In genomic region chr16:65353183-65353582, GRCh38 we compare ENCODE assay signal across 27 cellular contexts.
"Had no signal": no experiment of that assay in that cellular context is flagged by ENCODE, and none has a peak within 500 bp of the region (broad histone marks: within the 10 kb centered on the region; RNA-seq: fewer than 3 reads in every experiment).

No MANE protein-coding gene starts in this region.

- H3K4me3 ChIP-seq: stomach, suprapubic skin, testis, thoracic aorta, thyroid gland, tibial artery, tibial nerve, transverse colon, upper lobe of left lung, upper lobe of right lung, uterus, vagina had no signal

- H3K36me3 ChIP-seq: stomach, suprapubic skin, thoracic aorta, thyroid gland, tibial artery, tibial nerve, transverse colon, upper lobe of left lung, upper lobe of right lung, uterus, vagina had no signal

- H3K27me3 Mint-ChIP-seq: stimulated activated memory B cell treated with anti-CD40 and anti-IgM and Interleukin-4, amounts not matched to agents 10 μg/mL and 1 μg/mL and 100 μg/mL, for 72 hours; stimulated activated naive B cell treated with anti-CD40 and anti-IgM and Interleukin-4, amounts not matched to agents 10 μg/mL and 1 μg/mL and 100 μg/mL, for 72 hours; stimulated activated naive CD8-positive, alpha-beta T cell treated with anti-CD3 and anti-CD28 coated beads, Interleukin-15, amount 100 ng/mL, for 72 hours; stimulated activated naive CD8-positive, alpha-beta T cell treated with anti-CD3 and anti-CD28 coated beads, Interleukin-15, Interleukin-2, amounts not matched to agents 100 ng/mL and 50 ng/mL, for 24 hours had no signal

- H3K4me1 Mint-ChIP-seq: stimulated activated effector memory CD8-positive, alpha-beta T cell treated with anti-CD3 and anti-CD28 coated beads, Interleukin-12 subunit alpha, Interleukin-12 subunit beta, amount 100 ng/mL, for 72 hours; stimulated activated memory B cell treated with anti-CD40 and anti-IgM and Interleukin-4, amounts not matched to agents 10 μg/mL and 1 μg/mL and 100 μg/mL, for 72 hours; stimulated activated naive B cell treated with anti-CD40 and anti-IgM and Interleukin-4, amounts not matched to agents 10 μg/mL and 1 μg/mL and 100 μg/mL, for 72 hours; stimulated activated naive CD8-positive, alpha-beta T cell treated with anti-CD3 and anti-CD28 coated beads, Interleukin-15, amount 100 ng/mL, for 72 hours had no signal

- H3K27ac ChIP-seq: stomach, suprapubic skin, testis, thoracic aorta, thyroid gland, tibial artery, tibial nerve, transverse colon, upper lobe of left lung, upper lobe of right lung, uterus, vagina had no signal

- DNase-seq: stimulated activated CD4-positive, alpha-beta T cell treated with anti-CD3 and anti-CD28 coated beads, Interleukin-2, amount 100 ng/mL, for 48 hours; stimulated activated CD4-positive, alpha-beta T cell treated with anti-CD3 and anti-CD28 coated beads, Interleukin-4, amount 100 ng/mL, for 1 hour; stimulated activated CD4-positive, alpha-beta T cell treated with anti-CD3 and anti-CD28 coated beads, Interleukin-4, amount 100 ng/mL, for 24 hours; stimulated activated CD4-positive, alpha-beta T cell treated with anti-CD3 and anti-CD28 coated beads, Interleukin-4, amount 100 ng/mL, for 4 hours; stimulated activated CD8-positive, alpha-beta memory T cell treated with anti-CD3 and anti-CD28 coated beads, Interleukin-4, amount 100 ng/mL, for 48 hours; stimulated activated naive B cell treated with anti-CD40 and anti-IgM and Interleukin-4, amounts not matched to agents 10 μg/mL and 1 μg/mL and 100 μg/mL, for 72 hours; stimulated activated naive CD4-positive, alpha-beta T cell; stimulated activated naive CD4-positive, alpha-beta T cell treated with Interleukin-2 at 50 U/mL for 16 hours; stimulated activated naive CD8-positive, alpha-beta T cell treated with anti-CD3 and anti-CD28 coated beads, Interleukin-15, amount 100 ng/mL, for 72 hours; stimulated activated naive CD8-positive, alpha-beta T cell treated with anti-CD3 and anti-CD28 coated beads, Interleukin-15, Interleukin-2, amounts not matched to agents 100 U/mL and 50 U/mL, for 24 hours; stomach; substantia nigra; testis; thyroid gland; tibial artery; transverse colon; trophoblast cell; upper lobe of left lung; upper lobe of right lung; uterus had no signal

- H3K36me3 Mint-ChIP-seq: stimulated activated effector memory CD8-positive, alpha-beta T cell treated with anti-CD3 and anti-CD28 coated beads, Interleukin-12 subunit alpha, Interleukin-12 subunit beta, amount 100 ng/mL, for 72 hours; stimulated activated memory B cell treated with anti-CD40 and anti-IgM and Interleukin-4, amounts not matched to agents 10 μg/mL and 1 μg/mL and 100 μg/mL, for 72 hours; stimulated activated naive B cell treated with anti-CD40 and anti-IgM and Interleukin-4, amounts not matched to agents 10 μg/mL and 1 μg/mL and 100 μg/mL, for 72 hours had no signal

- H3K4me1 ChIP-seq: stomach, suprapubic skin, testis, thyroid gland, tibial artery, tibial nerve, transverse colon, upper lobe of left lung, upper lobe of right lung, uterus, vagina had no signal

- H3K27ac Mint-ChIP-seq: stimulated activated effector memory CD8-positive, alpha-beta T cell treated with anti-CD3 and anti-CD28 coated beads, Interleukin-12 subunit alpha, Interleukin-12 subunit beta, amount 100 ng/mL, for 72 hours; stimulated activated memory B cell treated with anti-CD40 and anti-IgM and Interleukin-4, amounts not matched to agents 10 μg/mL and 1 μg/mL and 100 μg/mL, for 72 hours; stimulated activated naive B cell treated with anti-CD40 and anti-IgM and Interleukin-4, amounts not matched to agents 10 μg/mL and 1 μg/mL and 100 μg/mL, for 72 hours; stimulated activated naive CD8-positive, alpha-beta T cell treated with anti-CD3 and anti-CD28 coated beads, Interleukin-15, amount 100 ng/mL, for 72 hours; stimulated activated naive CD8-positive, alpha-beta T cell treated with anti-CD3 and anti-CD28 coated beads, Interleukin-15, Interleukin-2, amounts not matched to agents 100 ng/mL and 50 ng/mL, for 24 hours had no signal

- H3K9me3 ChIP-seq: suprapubic skin, testis, thoracic aorta, thyroid gland, tibial artery, transverse colon, upper lobe of left lung, upper lobe of right lung, uterus, vagina had no signal

- H3K27me3 ChIP-seq: stomach, suprapubic skin, testis, thyroid gland, tibial artery, tibial nerve, transverse colon, upper lobe of left lung, upper lobe of right lung, uterus, vagina had no signal

- H3K4me3 Mint-ChIP-seq: stimulated activated effector memory CD8-positive, alpha-beta T cell treated with anti-CD3 and anti-CD28 coated beads, Interleukin-12 subunit alpha, Interleukin-12 subunit beta, amount 100 ng/mL, for 72 hours; stimulated activated memory B cell treated with anti-CD40 and anti-IgM and Interleukin-4, amounts not matched to agents 10 μg/mL and 1 μg/mL and 100 μg/mL, for 72 hours; stimulated activated naive B cell treated with anti-CD40 and anti-IgM and Interleukin-4, amounts not matched to agents 10 μg/mL and 1 μg/mL and 100 μg/mL, for 72 hours; stimulated activated naive CD8-positive, alpha-beta T cell treated with anti-CD3 and anti-CD28 coated beads, Interleukin-15, amount 100 ng/mL, for 72 hours; stimulated activated naive CD8-positive, alpha-beta T cell treated with anti-CD3 and anti-CD28 coated beads, Interleukin-15, Interleukin-2, amounts not matched to agents 100 ng/mL and 50 ng/mL, for 24 hours had no signal
